In genomic region chr6:159904497-159904911, GRCh38 we compare ENCODE assay signal across 1 cellular context.
A peak's percentile ranks its signal among the peaks of the same experiment; 100 is the strongest.
TF ChIP-seq lines count a peak whose summit lies in the region.

No MANE protein-coding gene starts in this region.

TF ChIP-seq in GM12878, 131 proteins besides CTCF, POLR2A, EP300 and RAD21 (continued from another document):
- no peak for TF ChIP-seq ZBTB33 (IDR thresholded peaks at IDR 0.05)
- TF ChIP-seq HDGF (IDR thresholded peaks at IDR 0.05) = peak; percentile 61; the same call in 1 of the 2 replicates
- no peak for TF ChIP-seq ESRRA (IDR thresholded peaks at IDR 0.05; ENCODE audit: low read length)
- peak; percentile 66; the same call in 1 of the 2 replicates for TF ChIP-seq MTA2 (IDR thresholded peaks at IDR 0.05; ENCODE audit: low read depth)
- peak; percentile 77 for TF ChIP-seq RAD51 (IDR thresholded peaks at IDR 0.05)
- TF ChIP-seq DPF2 (IDR thresholded peaks at IDR 0.05) = peak; percentile 77
- peak; percentile 49 to 71; a peak in 3 of 4 replicates for TF ChIP-seq BHLHE40 (IDR thresholded peaks at IDR 0.05; ENCODE audit: borderline replicate concordance in 1 of 2, low read depth in 2 of 2, low read length in 1 of 2)
- no peak for TF ChIP-seq TCF12 (IDR thresholded peaks at IDR 0.05; ENCODE audit: low read depth, low read length)
- TF ChIP-seq ZNF274 (IDR thresholded peaks at IDR 0.05; ENCODE audit: insufficient read depth, insufficient read length) = no peak
- no peak for TF ChIP-seq SMAD5 (IDR thresholded peaks at IDR 0.05; ENCODE audit: low read depth)
- TF ChIP-seq ATF7 (IDR thresholded peaks at IDR 0.05; ENCODE audit: low read depth) = peak; percentile 39; the same call in 1 of the 2 replicates
- TF ChIP-seq IKZF2 (IDR thresholded peaks at IDR 0.05) = peak; percentile 50 to 56; a peak in 2 of 4 replicates
- TF ChIP-seq TARDBP (IDR thresholded peaks at IDR 0.05; ENCODE audit: borderline replicate concordance) = no peak
- peak; percentile 91 for TF ChIP-seq RUNX3 (IDR thresholded peaks at IDR 0.05; ENCODE audit: low read length)
- TF ChIP-seq ZZZ3 (IDR thresholded peaks at IDR 0.05; ENCODE audit: control insufficient read depth, insufficient read length, low read depth) = no peak
- peak; percentile 56 for TF ChIP-seq IKZF1 (conservative IDR thresholded peaks at IDR 0.05)
- TF ChIP-seq MEF2B (IDR thresholded peaks at IDR 0.05; ENCODE audit: partially characterized antibody, poor library complexity, severe bottlenecking) = peak; percentile 46
- peak; percentile 79 for TF ChIP-seq MLLT1 (IDR thresholded peaks at IDR 0.05)
- peak; percentile 30; the same call in 1 of the 2 replicates for TF ChIP-seq NFIC (IDR thresholded peaks at IDR 0.05; ENCODE audit: low read depth, low read length)
- TF ChIP-seq CHD2 (IDR thresholded peaks at IDR 0.05; ENCODE audit: borderline replicate concordance, low read depth, low read length) = 0 out of 2 replicates have a peak, but pooled peaks have one; percentile 16
- no peak for TF ChIP-seq ZBTB40 (IDR thresholded peaks at IDR 0.05; ENCODE audit: borderline replicate concordance)
- peak; percentile 37; the same call in 1 of the 2 replicates for TF ChIP-seq RELB (IDR thresholded peaks at IDR 0.05; ENCODE audit: low read depth)
- TF ChIP-seq NR2F1 (conservative IDR thresholded peaks at IDR 0.05) = peak; percentile 82
- 0 out of 2 replicates have a peak, but pooled peaks have one; percentile 26 for TF ChIP-seq MEF2A (IDR thresholded peaks at IDR 0.05; ENCODE audit: insufficient read depth, low read depth, low read length)
- no peak for TF ChIP-seq NR2C1 (IDR thresholded peaks at IDR 0.05)
- TF ChIP-seq MYB (IDR thresholded peaks at IDR 0.05; ENCODE audit: borderline replicate concordance, low read depth, low read length) = no peak
